In the genomic region with DNA sequence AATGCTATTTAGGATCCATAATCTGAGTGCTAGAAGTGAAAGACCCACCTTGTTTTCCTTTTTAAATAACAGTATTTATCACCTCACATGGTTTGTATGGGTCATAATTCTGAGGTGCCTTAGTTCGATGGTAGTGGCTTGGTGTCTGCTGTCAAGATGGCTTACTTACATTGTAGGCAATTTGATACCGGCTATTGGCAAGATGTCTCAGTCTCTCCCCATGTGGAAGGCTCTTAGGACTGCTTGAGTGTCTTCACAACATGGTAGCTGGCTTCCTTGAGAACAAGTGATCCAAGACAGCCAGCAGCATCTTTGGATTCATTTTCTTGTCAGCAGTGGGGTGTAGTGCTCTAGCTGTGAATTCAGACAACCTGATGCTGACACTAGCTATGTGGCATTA, we compare ENCODE assay signal across 1 cellular context.
TF ChIP-seq lines count a peak whose summit lies in the region.

No MANE protein-coding gene starts in this region.

TF ChIP-seq in H1, 55 proteins besides CTCF, POLR2A, EP300 and RAD21 (continued from another document):
- TF ChIP-seq RFX5 (IDR thresholded peaks at IDR 0.05; ENCODE audit: borderline replicate concordance, low read depth, low read length) = no peak
